Comparison of ENCODE assay signal across 14 cellular contexts in genomic region chr12:94553130-94553519, GRCh38.
A peak's percentile ranks its signal among the peaks of the same experiment; 100 is the strongest.
DNase-seq lines count a peak whose midpoint lies in the region; ATAC-seq, FAIRE-seq and TF ChIP-seq lines count a peak whose summit lies in the region.
"Had no signal": no experiment of that assay in that cellular context is flagged by ENCODE, and none has a peak within 500 bp of the region (broad histone marks: within the 10 kb centered on the region; RNA-seq: fewer than 3 reads in every experiment).

No MANE protein-coding gene starts in this region.

- H3K4me3 ChIP-seq in foreskin fibroblast (ENCODE audit: low read depth in 1 of 2, low read length in 2 of 2) = no peak overlapping the region
- no peak overlapping the region for H3K4me3 ChIP-seq in retinal pigment epithelial cell (ENCODE audit: low read length)
- no peak overlapping the region for H3K4me3 ChIP-seq in MM.1S (ENCODE audit: low read length)
- H3K4me3 ChIP-seq: heart left ventricle had no signal

- no peak for ATAC-seq in GM21381 (IDR thresholded peaks at IDR 0.05; ENCODE audit: unreplicated experiment)
- ATAC-seq: activated CD8-positive, alpha-beta T cell treated with anti-CD3 and anti-CD28 coated beads, Interleukin-2, amount 10 ng/mL, durations not matched to agents 7 days and 5 days; heart left ventricle; stimulated activated memory B cell treated with anti-CD40 and anti-IgM and Interleukin-4, amounts not matched to agents 10 μg/mL and 1 μg/mL and 100 μg/mL, for 72 hours had no signal

- H3K9me2 ChIP-seq in MM.1S (replicated peaks; ENCODE audit: insufficient read depth, low read length) = no peaks in the 10 kb centered on the region

- H3F3A ChIP-seq in MM.1S (ENCODE audit: insufficient read depth, low read length) = no peaks in the 10 kb centered on the region

- H3K9me3 ChIP-seq in MM.1S (replicated peaks; ENCODE audit: insufficient read depth, low read length) = no peaks in the 10 kb centered on the region

- H3K36me3 ChIP-seq in MM.1S (replicated peaks; ENCODE audit: insufficient read depth, low read length) = no peaks in the 10 kb centered on the region
- H3K36me3 ChIP-seq: heart left ventricle had no signal

- no peaks in the 10 kb centered on the region for H3K79me2 ChIP-seq in MM.1S (ENCODE audit: low read length)

- H3K9ac ChIP-seq in MM.1S (ENCODE audit: low read length) = no peak overlapping the region

- POLR2A ChIA-PET in GM10248 (lab: Yijun Ruan, JAX) = no interaction called here

- H3K27ac ChIP-seq in MM.1S (ENCODE audit: low read length) = no peak overlapping the region
- H3K27ac ChIP-seq: heart left ventricle had no signal

- H2AFZ ChIP-seq in MM.1S (ENCODE audit: low read length) = no peak overlapping the region

- TF ChIP-seq CTCF in foreskin fibroblast (IDR thresholded peaks at IDR 0.05; ENCODE audit: low read depth, low read length) (no peak), retinal pigment epithelial cell (conservative IDR thresholded peaks at IDR 0.05; ENCODE audit: low read depth, low read length) (no peak), GM10248 (IDR thresholded peaks at IDR 0.05; ENCODE audit: control extremely low read depth, extremely low read depth, low read depth, missing control alignments) (no peak), MM.1S (IDR thresholded peaks at IDR 0.05; ENCODE audit: low read length) (no peak)

- no peaks in the 10 kb centered on the region for H3K27me3 ChIP-seq in MM.1S (replicated peaks; ENCODE audit: insufficient read depth, low read length)
- H3K27me3 ChIP-seq: heart left ventricle had no signal

- CTCF ChIA-PET in GM10248 (lab: Yijun Ruan, JAX) = no interaction called here

- peaks cover 8% of the 10 kb centered on the region for H3K4me1 ChIP-seq in MM.1S (ENCODE audit: low read length)
- H3K4me1 ChIP-seq: heart left ventricle had no signal

- H4K20me1 ChIP-seq in MM.1S (ENCODE audit: insufficient read depth, low read length) = no peaks in the 10 kb centered on the region

- DNase-seq in H54 (ENCODE audit: insufficient read length, low spot score) = no peak
- peak; percentile 80 for DNase-seq in amniotic epithelial cell (ENCODE audit: low read depth)
- peak; percentile 25 to 85 for DNase-seq in foreskin fibroblast
- peak; percentile 69 for DNase-seq in retinal pigment epithelial cell (ENCODE audit: low read depth)
- no peak for DNase-seq in cerebellar cortex (ENCODE audit: low spot score)
- DNase-seq in GM10248 (ENCODE audit: extremely low spot score) = no peak
- no peak for DNase-seq in MM.1S
- DNase-seq: activated CD8-positive, alpha-beta T cell treated with anti-CD3 and anti-CD28 coated beads, Interleukin-2, amount 10 ng/mL, durations not matched to agents 7 days and 5 days; amniotic stem cell; heart left ventricle; NCI-H69; stimulated activated CD4-positive, alpha-beta T cell treated with anti-CD3 and anti-CD28 coated beads, Interleukin-12 subunit alpha, Interleukin-12 subunit beta, amount 100 ng/mL, for 4 hours had no signal

- no peak for TF ChIP-seq POLR2A in H54 (IDR thresholded peaks at IDR 0.05; ENCODE audit: low read depth, low read length)

- peak; percentile 62 for FAIRE-seq in H54 (lab: Jason Lieb, UNC)

- no peak overlapping the region for H3K4me2 ChIP-seq in MM.1S (ENCODE audit: low read depth, low read length)

Comparison
In these comparisons a context has a peak if more than half of its experiments do, and no peak if none do; other contexts are left out.
1. DNase-seq: peak in amniotic epithelial cell (single experiment), foreskin fibroblast (2 of 2) and retinal pigment epithelial cell (single experiment); none in H54 (single experiment), cerebellar cortex (single experiment), GM10248 (single experiment) and MM.1S (single experiment).